In genomic region chr2:10208736-10209135, GRCh38 we compare ENCODE assay signal across 27 cellular contexts.
DNase-seq lines count a peak whose midpoint lies in the region; ATAC-seq and TF ChIP-seq lines count a peak whose summit lies in the region.
"Had no signal": no experiment of that assay in that cellular context is flagged by ENCODE, and none has a peak within 500 bp of the region (broad histone marks: within the 10 kb centered on the region; RNA-seq: fewer than 3 reads in every experiment).

No MANE protein-coding gene starts in this region.

- H3K9ac ChIP-seq in neural progenitor cell: no peak overlapping the region

- H2AFZ ChIP-seq in neural progenitor cell (replicated peaks): no peak overlapping the region

- peaks cover 10% of the 10 kb centered on the region for H4K20me1 ChIP-seq in neural progenitor cell (ENCODE audit: low read depth)

- ATAC-seq in GM18511 (IDR thresholded peaks at IDR 0.05; ENCODE audit: unreplicated experiment): no peak
- ATAC-seq: gastrocnemius medialis; lower lobe of right lung; naive thymus-derived CD8-positive, alpha-beta T cell had no signal

- H3K4me3 ChIP-seq in neural progenitor cell: no peak overlapping the region
- H3K4me3 ChIP-seq in CD4-positive, alpha-beta memory T cell (ENCODE audit: low read length in 2 of 2): no peak overlapping the region
- H3K4me3 ChIP-seq: adrenal gland, dorsolateral prefrontal cortex, gastrocnemius medialis, lower lobe of right lung, SK-N-MC, transverse colon had no signal

- H3K9me3 Mint-ChIP-seq in brain (peaks cover 0 to 5% (median 2%) of the 10 kb centered on the region in 5 experiments), neural progenitor cell (peaks cover 2% of the 10 kb centered on the region)
- H3K9me3 Mint-ChIP-seq in CD4-positive, alpha-beta memory T cell: peaks cover 0 to 1% (median 0%) of the 10 kb centered on the region in 8 donors
- H3K9me3 Mint-ChIP-seq: activated CD4-positive, alpha-beta memory T cell treated with anti-CD3 and anti-CD28 coated beads for 36 hours; activated naive CD4-positive, alpha-beta T cell treated with anti-CD3 and anti-CD28 coated beads, Interleukin-2, amount 10 ng/mL, durations not matched to agents 7 days and 5 days; naive thymus-derived CD8-positive, alpha-beta T cell had no signal

- H3K4me1 Mint-ChIP-seq in brain (peaks cover 69% of the 10 kb centered on the region), neural progenitor cell (peaks cover 43% of the 10 kb centered on the region)
- no peaks in the 10 kb centered on the region for H3K4me1 Mint-ChIP-seq in CD4-positive, alpha-beta memory T cell
- H3K4me1 Mint-ChIP-seq: activated naive CD4-positive, alpha-beta T cell treated with anti-CD3 and anti-CD28 coated beads, Interleukin-2, amount 10 ng/mL, durations not matched to agents 7 days and 5 days had no signal

- H3K9me3 ChIP-seq in neural progenitor cell (ENCODE audit: low read depth): no peaks in the 10 kb centered on the region
- no peaks in the 10 kb centered on the region for H3K9me3 ChIP-seq in CD4-positive, alpha-beta memory T cell (ENCODE audit: control insufficient read depth in 1 of 2, low read length in 2 of 2)
- H3K9me3 ChIP-seq: adrenal gland, gastrocnemius medialis, lower lobe of right lung, transverse colon had no signal

- H3K36me3 ChIP-seq in neural progenitor cell: no peaks in the 10 kb centered on the region
- no peaks in the 10 kb centered on the region for H3K36me3 ChIP-seq in CD4-positive, alpha-beta memory T cell (ENCODE audit: insufficient read depth, low read length)
- H3K36me3 ChIP-seq: adrenal gland, gastrocnemius medialis, lower lobe of right lung, transverse colon had no signal

- no peaks in the 10 kb centered on the region for H3K27me3 ChIP-seq in neural progenitor cell
- H3K27me3 ChIP-seq in CD4-positive, alpha-beta memory T cell (ENCODE audit: insufficient read depth, low read length): no peaks in the 10 kb centered on the region
- H3K27me3 ChIP-seq: adrenal gland, dorsolateral prefrontal cortex, gastrocnemius medialis, transverse colon had no signal

- POLR2A ChIA-PET in CD4-positive, alpha-beta memory T cell (lab: Charles Lee; ENCODE audit: partially characterized antibody): no interaction called here

- H3K4me1 ChIP-seq in neural progenitor cell: peaks cover 17% of the 10 kb centered on the region
- no peaks in the 10 kb centered on the region for H3K4me1 ChIP-seq in CD4-positive, alpha-beta memory T cell (ENCODE audit: insufficient read depth, low read length)
- H3K4me1 ChIP-seq: adrenal gland, gastrocnemius medialis, lower lobe of right lung, transverse colon had no signal

- H3K4me2 ChIP-seq in neural progenitor cell: no peak overlapping the region

- H3F3A ChIP-seq in neural progenitor cell (ENCODE audit: low read depth): no peaks in the 10 kb centered on the region

- H3K27ac Mint-ChIP-seq in brain (peak overlapping the region; percentile 11 to 86 (median 73)), neural progenitor cell (peak overlapping the region; percentile 50)
- no peak overlapping the region for H3K27ac Mint-ChIP-seq in CD4-positive, alpha-beta memory T cell
- H3K27ac Mint-ChIP-seq: activated CD4-positive, alpha-beta memory T cell treated with anti-CD3 and anti-CD28 coated beads for 36 hours; activated naive CD4-positive, alpha-beta T cell treated with anti-CD3 and anti-CD28 coated beads, Interleukin-2, amount 10 ng/mL, durations not matched to agents 7 days and 5 days had no signal

- no peak overlapping the region for H3K27ac ChIP-seq in neural progenitor cell
- H3K27ac ChIP-seq in CD4-positive, alpha-beta memory T cell (ENCODE audit: low read depth, low read length): no peak overlapping the region
- H3K27ac ChIP-seq: adrenal gland, C4-2B, dorsolateral prefrontal cortex, gastrocnemius medialis, lower lobe of right lung, SK-N-MC, transverse colon had no signal

- TF ChIP-seq CTCF in brain (conservative IDR thresholded peaks at IDR 0.05) (no peak), neural progenitor cell (IDR thresholded peaks at IDR 0.05) (no peak)

- no peaks in the 10 kb centered on the region for H3K79me2 ChIP-seq in neural progenitor cell (ENCODE audit: low read depth)

- DNase-seq in NCI-H1417 (lab: John Stamatoyannopoulos, UW) (peak in 2 of 3 experiments; percentile 30 to 63), NCI-H1417 treated with DMSO at 0.1 percent for 48 hours (lab: John Stamatoyannopoulos, UW) (no peak), NCI-H1105 treated with DMSO at 0.1 percent for 48 hours (lab: John Stamatoyannopoulos, UW) (peak; percentile 76), neural progenitor cell (ENCODE audit: low spot score) (no peak), GDM1 (lab: John Stamatoyannopoulos, UW) (no peak)
- DNase-seq in CD4-positive, alpha-beta memory T cell: no peak
- DNase-seq: 8988T; activated CD4-positive, alpha-beta memory T cell treated with anti-CD3 and anti-CD28 coated beads for 36 hours; activated CD8-positive, alpha-beta memory T cell treated with anti-CD3 and anti-CD28 coated beads, Interleukin-2, amount 50 U/mL, for 48 hours; activated naive CD4-positive, alpha-beta T cell treated with anti-CD3 and anti-CD28 coated beads, Interleukin-2, amount 10 ng/mL, durations not matched to agents 7 days and 5 days; adrenal gland; gastrocnemius medialis; naive thymus-derived CD8-positive, alpha-beta T cell; NCI-H1436 treated with DMSO at 0.1 percent for 48 hours; NCI-H2171; NCI-H510A treated with DMSO at 0.1 percent for 48 hours; OCI-M1; stimulated activated CD4-positive, alpha-beta T cell treated with anti-CD3 and anti-CD28 coated beads, Interleukin-15, amount 100 ng/mL, for 24 hours; stimulated activated CD4-positive, alpha-beta T cell treated with anti-CD3 and anti-CD28 coated beads, Interleukin-4, amount 100 ng/mL, for 4 hours; T-helper 1 cell; transverse colon had no signal

- no peak overlapping the region for H3K4me3 Mint-ChIP-seq in brain
- H3K4me3 Mint-ChIP-seq in neural progenitor cell: no peak overlapping the region
- H3K4me3 Mint-ChIP-seq in CD4-positive, alpha-beta memory T cell: no peak overlapping the region
- H3K4me3 Mint-ChIP-seq: activated CD4-positive, alpha-beta memory T cell treated with anti-CD3 and anti-CD28 coated beads for 36 hours; activated naive CD4-positive, alpha-beta T cell treated with anti-CD3 and anti-CD28 coated beads, Interleukin-2, amount 10 ng/mL, durations not matched to agents 7 days and 5 days; naive thymus-derived CD8-positive, alpha-beta T cell had no signal

- H3K36me3 Mint-ChIP-seq in brain: peaks cover 5% of the 10 kb centered on the region
- peaks cover 4% of the 10 kb centered on the region for H3K36me3 Mint-ChIP-seq in neural progenitor cell
- no peaks in the 10 kb centered on the region for H3K36me3 Mint-ChIP-seq in CD4-positive, alpha-beta memory T cell
- H3K36me3 Mint-ChIP-seq: activated CD4-positive, alpha-beta memory T cell treated with anti-CD3 and anti-CD28 coated beads for 36 hours; naive thymus-derived CD8-positive, alpha-beta T cell had no signal

- CTCF ChIA-PET in CD4-positive, alpha-beta memory T cell (lab: Charles Lee; ENCODE audit: partially characterized antibody): interaction anchor here (0.7 kb wide), 1 partner anchor 52 kb away, joined by 3 read pairs; no protein-coding TSS in a partner anchor

- H3K27me3 Mint-ChIP-seq in brain: peaks cover 11% of the 10 kb centered on the region
- H3K27me3 Mint-ChIP-seq in neural progenitor cell (ENCODE audit: insufficient read depth, low read depth): peaks cover 6% of the 10 kb centered on the region
- no peaks in the 10 kb centered on the region for H3K27me3 Mint-ChIP-seq in CD4-positive, alpha-beta memory T cell
- H3K27me3 Mint-ChIP-seq: activated CD4-positive, alpha-beta memory T cell treated with anti-CD3 and anti-CD28 coated beads for 36 hours; naive thymus-derived CD8-positive, alpha-beta T cell had no signal

- intact Hi-C loops in CD4-positive, alpha-beta memory T cell (cut with micrococcal nuclease): no loop called here

Comparison
In these comparisons a context has a peak if more than half of its experiments do, and no peak if none do; other contexts are left out.
1. DNase-seq: peak in NCI-H1417 (2 of 3) and NCI-H1105 treated with DMSO at 0.1 percent for 48 hours (single experiment); none in NCI-H1417 treated with DMSO at 0.1 percent for 48 hours (single experiment), neural progenitor cell (single experiment), CD4-positive, alpha-beta memory T cell (0 of 5) and GDM1 (single experiment).
2. H3K27ac Mint-ChIP-seq: peak in brain (5 of 5) and neural progenitor cell (single experiment); none in CD4-positive, alpha-beta memory T cell (0 of 7).